8 cellular contexts compared by ENCODE assay signal in the genomic region with DNA sequence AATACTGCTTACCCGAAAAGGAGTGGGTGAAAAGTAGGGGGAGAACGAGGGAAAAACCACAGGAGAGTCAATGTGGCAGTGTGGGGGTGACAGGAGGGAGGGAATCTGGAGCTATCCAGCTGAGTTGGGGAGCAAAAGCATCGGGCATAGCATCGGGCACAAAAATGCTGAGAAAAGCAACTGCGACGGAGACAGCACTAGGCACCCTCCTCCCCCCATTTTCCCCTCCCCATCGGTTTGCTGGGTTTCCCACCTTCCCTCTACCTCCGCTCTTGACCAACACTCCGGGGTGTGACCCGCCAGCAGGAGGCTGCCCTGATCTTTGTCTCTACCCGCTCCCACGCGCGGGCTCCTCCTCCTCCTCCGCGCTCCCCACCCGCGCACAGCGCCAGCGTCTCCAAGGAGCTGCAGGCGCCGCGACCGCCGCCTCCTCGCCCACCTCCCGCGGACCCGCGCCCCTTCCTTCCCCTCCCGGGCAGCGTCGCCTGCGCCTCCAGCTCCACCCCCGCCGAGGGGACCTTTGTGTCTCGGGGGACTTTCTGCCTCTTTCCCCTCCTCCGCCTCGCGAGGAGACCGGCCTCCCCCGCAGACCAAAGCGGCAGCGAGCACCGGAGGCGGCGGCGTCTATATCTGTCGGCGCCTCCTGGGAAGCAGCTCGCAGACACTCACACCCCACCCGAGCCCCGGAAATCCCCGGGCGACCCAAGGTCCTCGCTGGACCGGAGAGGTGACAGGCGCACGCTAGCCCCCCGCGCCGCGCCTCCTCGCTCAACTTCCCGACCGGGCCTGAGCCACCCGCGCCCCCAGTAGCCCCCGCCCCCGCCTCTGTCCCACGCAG. TPM values are rescaled to one million over a fixed set of nuclear protein-coding genes. Genes with fewer than 3 reads are reported as not detected.
DNase-seq lines count a peak whose midpoint lies in the region; ATAC-seq, FAIRE-seq and TF ChIP-seq lines count a peak whose summit lies in the region.

No MANE protein-coding gene starts in this region.

- no peak for FAIRE-seq in H1 (lab: Jason Lieb, UNC)

- H4K20me1 ChIP-seq in H1 (replicated peaks in 1 of 2; ENCODE audit: control insufficient read depth in 1 of 2, insufficient read depth in 2 of 2, low read length in 2 of 2) = peaks cover 4 to 8% of the 10 kb centered on the region in 2 experiments

- H3K36me3 ChIP-seq in H1 (ENCODE audit: control insufficient read depth in 2 of 4, insufficient read depth in 4 of 4, low read length in 3 of 4) = no peaks in the 10 kb centered on the region
- H3K36me3 ChIP-seq in mesodermal cell (ENCODE audit: control insufficient read depth, insufficient read depth, low read length) = peaks cover 2% of the 10 kb centered on the region

- H3K27ac ChIP-seq in H1 (ENCODE audit: low read depth, low read length) (no peak overlapping the region), mesodermal cell (ENCODE audit: low read depth, low read length, severe bottlenecking) (peak overlapping the region; percentile 96)

- DNase-seq in A172 (ENCODE audit: low spot score) = peak; percentile 66
- DNase-seq in NCI-H460 (ENCODE audit: extremely low read depth, low read depth) = peak; percentile 69
- peak; percentile 33 to 67 (median 63) for DNase-seq in activated CD8-positive, alpha-beta memory T cell treated with anti-CD3 and anti-CD28 coated beads for 48 hours (ENCODE audit: low read depth in 2 of 3, low spot score in 2 of 3)
- DNase-seq in H1 (ENCODE audit: low read depth in 1 of 2, low spot score in 2 of 2) = peak in 1 of 2 experiments; percentile 70
- peak; percentile 60 to 70 for DNase-seq in stimulated activated CD8-positive, alpha-beta memory T cell treated with anti-CD3 and anti-CD28 coated beads, Interleukin-2, amount 100 ng/mL, for 48 hours (ENCODE audit: low read depth in 2 of 2)

- H3K4me2 ChIP-seq in H1 (ENCODE audit: insufficient read depth in 1 of 2, low read depth in 2 of 2, low read length in 2 of 2) = peak overlapping the region; percentile 73 to 93

- H4K5ac ChIP-seq in H1 (ENCODE audit: insufficient read length, low read depth, low read length) = no peak overlapping the region

- POLR2A ChIA-PET in H1 (lab: Charles Lee; ENCODE audit: partially characterized antibody) = interaction anchor here (1.1 to 1.9 kb wide), 8 partner anchors 8 to 364 kb away, joined by 3 to 5 read pairs (median 4); a partner anchor contains a TSS

- H2BK15ac ChIP-seq in H1 (ENCODE audit: low read length) = no peak overlapping the region

- no peak overlapping the region for H3K56ac ChIP-seq in H1 (replicated peaks; ENCODE audit: insufficient read length, low read depth, low read length)

- H2BK20ac ChIP-seq in H1 (ENCODE audit: low read length) = no peak overlapping the region; the same call in 1 of the 2 replicates

- no peak overlapping the region for H3K4ac ChIP-seq in H1 (replicated peaks; ENCODE audit: insufficient read length, low read depth, low read length)

- H3K4me3 ChIP-seq in H1 (ENCODE audit: extremely low read depth in 1 of 4, insufficient read depth in 2 of 4, low read depth in 3 of 4, low read length in 4 of 4) (peak overlapping the region; percentile 71 to 83 (median 74)), mesodermal cell (ENCODE audit: extremely low read depth, insufficient read depth, low read length, poor library complexity, severe bottlenecking) (peak overlapping the region; percentile 91)

- H3K4me1 ChIP-seq in H1 (replicated peaks in 1 of 4; ENCODE audit: control insufficient read depth in 3 of 4, insufficient read depth in 4 of 4, low read length in 3 of 4) (peaks cover 2 to 21% (median 11%) of the 10 kb centered on the region in 4 experiments; a peak in 5 of 7 replicates), mesodermal cell (ENCODE audit: control insufficient read depth, insufficient read depth, low read length, poor library complexity, severe bottlenecking) (peaks cover 5% of the 10 kb centered on the region)

- H3K79me2 ChIP-seq in H1 (ENCODE audit: control insufficient read depth in 1 of 2, insufficient read depth in 2 of 2, low read length in 2 of 2) = peaks cover 0 to 46% of the 10 kb centered on the region in 2 experiments; a peak in 2 of 4 replicates

- no peak overlapping the region for H3K23ac ChIP-seq in H1 (ENCODE audit: insufficient read length)

- H2AK5ac ChIP-seq in H1 (ENCODE audit: low read depth, low read length) = no peak overlapping the region

- no peak for TF ChIP-seq CTCF in H1 (IDR thresholded peaks at IDR 0.05; ENCODE audit: control extremely low read depth in 1 of 3, insufficient read depth in 1 of 3, low read depth in 1 of 3, low read length in 3 of 3)

- TF ChIP-seq EP300 in H1 (IDR thresholded peaks at IDR 0.05; ENCODE audit: borderline replicate concordance in 1 of 2, low read depth in 2 of 2, low read length in 2 of 2) = no peak

- H3K18ac ChIP-seq in H1 (ENCODE audit: extremely low read depth, low read length) = no peak overlapping the region; the same call in 1 of the 2 replicates

- peaks cover 8% of the 10 kb centered on the region for H3K23me2 ChIP-seq in H1 (ENCODE audit: low read depth, low read length)

- no peak overlapping the region for H2BK120ac ChIP-seq in H1 (replicated peaks; ENCODE audit: low read depth, low read length)

- H3K9ac ChIP-seq in H1 (replicated peaks in 1 of 4; ENCODE audit: extremely low read depth in 1 of 4, low read depth in 3 of 4, low read length in 3 of 4) = peak overlapping the region in 3 of 4 experiments; percentile 35 to 97 (median 44); a peak in 6 of 7 replicates

- TF ChIP-seq RAD21 in H1 (IDR thresholded peaks at IDR 0.05 in 1 of 2, conservative IDR thresholded peaks at IDR 0.05 in 1 of 2; ENCODE audit: low read depth in 2 of 2, low read length in 2 of 2) = no peak

- H3K14ac ChIP-seq in H1 (ENCODE audit: insufficient read length) = peak overlapping the region; percentile 37

- WGBS in H1 (ENCODE audit: extremely low coverage in 1 of 2, insufficient coverage in 1 of 2, insufficient read length in 1 of 2, insufficient replicate concordance in 2 of 2, low coverage in 1 of 2, low lambda C conversion rate in 2 of 2, missing lambda C conversion rate in 1 of 2), 2 experiments = 2% methylated on average over 8 of the region's 71 CpGs; no CpG with 5 or more reads in 1 of the 2 experiments
- WGBS in mesodermal cell (ENCODE audit: insufficient coverage in 2 of 2), 2 experiments = 0% methylated on average over 42 to 48 of the region's 71 CpGs

- no peak overlapping the region; the same call in 1 of the 2 replicates for H2BK5ac ChIP-seq in H1 (ENCODE audit: low read depth, low read length)

- no peaks in the 10 kb centered on the region for H3K79me1 ChIP-seq in H1 (ENCODE audit: low read depth, low read length)

- H2BK12ac ChIP-seq in H1 (ENCODE audit: low read depth, low read length) = no peak overlapping the region

- CTCF ChIA-PET in H1 (lab: Charles Lee; ENCODE audit: partially characterized antibody) = interaction anchor here (0.7 to 2.5 kb wide), 12 partner anchors 9 to 338 kb away, joined by 3 to 9 read pairs (median 4); a partner anchor contains a TSS

- no peak overlapping the region for H4K91ac ChIP-seq in H1 (replicated peaks; ENCODE audit: insufficient read length, low read length)

- H4K8ac ChIP-seq in H1 (ENCODE audit: extremely low read depth, insufficient read depth, low read length) = peak overlapping the region; percentile 51; the same call in 1 of the 2 replicates

- H3K27me3 ChIP-seq in H1 (replicated peaks in 1 of 4; ENCODE audit: control insufficient read depth in 3 of 4, extremely low read depth in 1 of 4, insufficient read depth in 3 of 4, low read length in 3 of 4) = no peaks in the 10 kb centered on the region

- H3K9me3 ChIP-seq in H1 (ENCODE audit: insufficient read depth in 2 of 2, low read depth in 1 of 2, low read length in 1 of 2) (no peaks in the 10 kb centered on the region), mesodermal cell (ENCODE audit: control insufficient read depth, low read length) (no peaks in the 10 kb centered on the region)

- no peak overlapping the region for H2AFZ ChIP-seq in H1 (ENCODE audit: low read length)

- peak; percentile 47 for ATAC-seq in HG02943 (IDR thresholded peaks at IDR 0.05; ENCODE audit: low read depth, unreplicated experiment)

- TF ChIP-seq POLR2A in GM15510 (IDR thresholded peaks at IDR 0.05; ENCODE audit: borderline replicate concordance, extremely low read depth, insufficient read length) = peak; percentile 57
- no peak for TF ChIP-seq POLR2A in H1 (IDR thresholded peaks at IDR 0.05; ENCODE audit: control extremely low read depth in 1 of 2, low read depth in 2 of 2, low read length in 2 of 2)

TF ChIP-seq in H1, 55 proteins besides CTCF, POLR2A, EP300 and RAD21 (continues in another document):
- TF ChIP-seq SAP30 (IDR thresholded peaks at IDR 0.05; ENCODE audit: insufficient read depth, insufficient replicate concordance, low read length) (peak; percentile 91), HDAC2 (IDR thresholded peaks at IDR 0.05; ENCODE audit: borderline replicate concordance in 1 of 2, low read depth in 2 of 2, low read length in 2 of 2) (no peak), ASH2L (IDR thresholded peaks at IDR 0.05; ENCODE audit: low read length) (peak; percentile 57), SIN3A (conservative IDR thresholded peaks at IDR 0.05 in 1 of 2, IDR thresholded peaks at IDR 0.05 in 1 of 2; ENCODE audit: low read depth in 1 of 2, low read length in 2 of 2) (peak in 1 of 2 experiments; percentile 61; a peak in 1 of 4 replicates), CBX8 (IDR thresholded peaks at IDR 0.05; ENCODE audit: borderline replicate concordance, low read depth, low read length) (no peak), POLR2AphosphoS5 (IDR thresholded peaks at IDR 0.05; ENCODE audit: low read depth, low read length) (no peak), CEBPB (IDR thresholded peaks at IDR 0.05; ENCODE audit: low read depth, low read length) (no peak), SUZ12 (IDR thresholded peaks at IDR 0.05; ENCODE audit: low read length) (peak; percentile 29; the same call in 1 of the 2 replicates), RXRA (IDR thresholded peaks at IDR 0.05; ENCODE audit: insufficient read depth, low read depth, low read length) (no peak), KDM5A (IDR thresholded peaks at IDR 0.05; ENCODE audit: low read length) (no peak)

RNA-seq across cellular contexts. Expression of a gene that starts 0.9 kb away (rescaled TPM):
- 38.9 and 43.3 TPM in 2 replicates for total RNA-seq in A172 (2014; rRNA removed; shearing (Covaris generic))
- total RNA-seq in NCI-H460 (2014; rRNA removed; shearing (Covaris generic)) = 41.4 and 43.1 TPM in 2 replicates
- 31.0 and 33.6 TPM in 2 replicates for polyA plus RNA-seq in NCI-H460 (2014; cell fraction: nucleus; rRNA removed)
- total RNA-seq in H1 (2021; fragmentation: NEBNext Ultra II Directional; extraction: Animal tissue kit (Norgen Biotek cat#: 25700)) = 17.6 and 20.0 TPM in 2 replicates
- 5.5 and 5.8 TPM in 2 replicates for polyA plus RNA-seq in H1 (2011; rRNA removed)
- 6.7 TPM for polyA plus RNA-seq in H1 (2011; cell fraction: cytosol; rRNA removed)
- 4.9 TPM for polyA plus RNA-seq in H1 (2011; cell fraction: nucleus; rRNA removed)
- polyA plus RNA-seq in H1 (2012, experiment 1 of 2) = 6.0 to 15.2 TPM (median 9.9 TPM) in 4 replicates
- polyA plus RNA-seq in H1 (2012, experiment 2 of 2) = 0.83 TPM
- polyA plus RNA-seq in H1 (2013, experiment 1 of 2) = 9.2 TPM
- polyA plus RNA-seq in H1 (2013, experiment 2 of 2) = 9.2 TPM
- 25.6 and 40.3 TPM in 2 replicates for polyA minus RNA-seq in H1 (2011; rRNA and poly(A)+ RNA removed)
- polyA minus RNA-seq in H1 (2011; cell fraction: cytosol; rRNA and poly(A)+ RNA removed) = 14.2 TPM
- polyA minus RNA-seq in H1 (2011; cell fraction: nucleus; rRNA and poly(A)+ RNA removed) = 63.1 TPM
- 58.7 TPM for polyA plus RNA-seq in mesodermal cell (2013, experiment 1 of 2)
- 57.4 TPM for polyA plus RNA-seq in mesodermal cell (2013, experiment 2 of 2)
